In the genomic region with DNA sequence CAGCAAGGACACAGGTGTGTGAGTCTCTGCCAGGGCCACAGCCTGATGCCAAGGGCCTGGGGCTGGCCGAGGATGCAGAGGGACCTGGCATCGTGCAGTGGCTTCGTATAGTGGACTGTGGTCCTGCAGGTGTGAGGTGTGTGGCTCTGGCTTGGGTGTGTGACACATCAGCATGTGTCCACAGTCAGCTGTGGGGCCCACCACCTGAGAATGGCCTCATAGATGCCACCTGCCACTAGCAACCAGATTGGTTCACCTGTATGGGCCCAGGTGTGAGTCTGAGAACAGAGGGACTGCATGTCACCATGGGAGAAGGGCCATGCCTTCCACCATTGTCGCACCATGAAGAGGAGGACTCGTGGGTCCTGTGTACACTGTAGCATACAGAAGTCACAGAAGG, we compare ENCODE assay signal across 14 cellular contexts. TPM values are rescaled to one million over a fixed set of nuclear protein-coding genes. Genes with fewer than 3 reads are reported as not detected.
DNase-seq lines count a peak whose midpoint lies in the region; ATAC-seq and TF ChIP-seq lines count a peak whose summit lies in the region.
"Had no signal": no experiment of that assay in that cellular context is flagged by ENCODE, and none has a peak within 500 bp of the region (broad histone marks: within the 10 kb centered on the region; RNA-seq: fewer than 3 reads in every experiment).

No MANE protein-coding gene starts in this region.

- TF ChIP-seq POLR2A in prostate gland (IDR thresholded peaks at IDR 0.05) (no peak), vagina (IDR thresholded peaks at IDR 0.05) (no peak)

- peak overlapping the region; percentile 71 for H3K4me2 ChIP-seq in hepatocyte

- ATAC-seq in left cardiac atrium (no peak), HG03571 (IDR thresholded peaks at IDR 0.05; ENCODE audit: unreplicated experiment) (no peak)
- ATAC-seq: effector memory CD8-positive, alpha-beta T cell; left lobe of liver had no signal

- H3K27me3 ChIP-seq in left ventricle myocardium inferior (ENCODE audit: low read depth) (peaks cover 14% of the 10 kb centered on the region), hepatocyte (no peaks in the 10 kb centered on the region), prostate gland (replicated peaks; ENCODE audit: insufficient read depth) (no peaks in the 10 kb centered on the region), vagina (no peaks in the 10 kb centered on the region)

- intact Hi-C loops in left ventricle myocardium inferior (cut with micrococcal nuclease), result no loop called here
- intact Hi-C loops in left cardiac atrium (cut with DNase I), result no loop called here
- intact Hi-C loops in prostate gland (cut with DNase I), result loop anchor here (5.0 kb wide), 1 partner anchor 64 kb away; the partner anchor contains the start of genes KCNK6 and YIF1B
- intact Hi-C loops in vagina (cut with DNase I), result no loop called here

- H3K4me1 ChIP-seq in left ventricle myocardium inferior, result peaks cover 73% of the 10 kb centered on the region
- peaks cover 56% of the 10 kb centered on the region for H3K4me1 ChIP-seq in hepatocyte (ENCODE audit: insufficient read depth)
- no peaks in the 10 kb centered on the region for H3K4me1 ChIP-seq in prostate gland (replicated peaks)
- H3K4me1 ChIP-seq in vagina, result peaks cover 32% of the 10 kb centered on the region

- H3K9me2 ChIP-seq in hepatocyte (replicated peaks; ENCODE audit: insufficient read depth), result no peaks in the 10 kb centered on the region

- H2AFZ ChIP-seq in hepatocyte, result no peak overlapping the region

- H3K79me2 ChIP-seq in hepatocyte, result peaks cover 15% of the 10 kb centered on the region

- no peaks in the 10 kb centered on the region for H3K9me3 ChIP-seq in left ventricle myocardium inferior (replicated peaks)
- H3K9me3 ChIP-seq in hepatocyte (ENCODE audit: low read depth), result no peaks in the 10 kb centered on the region
- no peaks in the 10 kb centered on the region for H3K9me3 ChIP-seq in prostate gland
- H3K9me3 ChIP-seq in vagina, result no peaks in the 10 kb centered on the region

- H4K20me1 ChIP-seq in hepatocyte (ENCODE audit: insufficient read depth, poor library complexity, severe bottlenecking), result no peaks in the 10 kb centered on the region

- no peak for DNase-seq in left ventricle myocardium inferior
- DNase-seq in left cardiac atrium, result no peak
- DNase-seq in hepatocyte (ENCODE audit: low spot score), result no peak
- no peak for DNase-seq in prostate gland (ENCODE audit: low spot score)
- no peak for DNase-seq in vagina (ENCODE audit: extremely low spot score in 2 of 2)
- DNase-seq in NCI-H69 (lab: John Stamatoyannopoulos, UW), result no peak
- no peak for DNase-seq in GOT3 (lab: John Stamatoyannopoulos, UW)
- DNase-seq: DMS79 treated with DMSO at 0.1 percent for 48 hours; effector memory CD8-positive, alpha-beta T cell; SHP77 had no signal

- H3K4me3 ChIP-seq in left ventricle myocardium inferior (peak overlapping the region; percentile 82), hepatocyte (no peak overlapping the region), prostate gland (no peak overlapping the region), vagina (peak overlapping the region; percentile 34 to 46)

- no peaks in the 10 kb centered on the region for H3K36me3 ChIP-seq in left ventricle myocardium inferior
- H3K36me3 ChIP-seq in hepatocyte (replicated peaks; ENCODE audit: insufficient read depth, low read depth), result no peaks in the 10 kb centered on the region
- H3K36me3 ChIP-seq in prostate gland, result no peaks in the 10 kb centered on the region
- no peaks in the 10 kb centered on the region for H3K36me3 ChIP-seq in vagina

- WGBS in hepatocyte (ENCODE audit: low lambda C conversion rate, missing lambda C conversion rate), result 93% methylated on average over 5 of the region's 5 CpGs
- 79% methylated on average over 5 of the region's 5 CpGs for WGBS in prostate gland

- H3K27ac ChIP-seq in left ventricle myocardium inferior (replicated peaks) (peak overlapping the region; percentile 95), hepatocyte (peak overlapping the region; percentile 97), prostate gland (peak overlapping the region; percentile 79 to 89), vagina (peak overlapping the region; percentile 86)
- H3K27ac ChIP-seq: VCaP had no signal

- no peak for TF ChIP-seq CTCF in left ventricle myocardium inferior (IDR thresholded peaks at IDR 0.05; ENCODE audit: borderline replicate concordance)
- TF ChIP-seq CTCF in hepatocyte (IDR thresholded peaks at IDR 0.05; ENCODE audit: poor library complexity), result no peak
- TF ChIP-seq CTCF in prostate gland (IDR thresholded peaks at IDR 0.05), result no peak
- TF ChIP-seq CTCF in vagina (IDR thresholded peaks at IDR 0.05), result no peak

RNA-seq across cellular contexts. Expression of gene PPP1R14A, which starts 2.4 kb away (rescaled TPM):
- total RNA-seq in left ventricle myocardium inferior, result 33.3 TPM
- 10 to 100 TPM; 34.4 to 67.0 TPM for total RNA-seq in left cardiac atrium
- 13.0 and 15.1 TPM in 2 replicates for total RNA-seq in hepatocyte
- 50.5 and 56.9 TPM in 2 replicates for polyA plus RNA-seq in hepatocyte
- total RNA-seq in prostate gland, result 100 to 1,000 TPM in 1 of 2 donors, 10 to 100 TPM in 1; 44.1 to 151 TPM
- 86.9 TPM for total RNA-seq in vagina

RNA-seq across cellular contexts. Expression of gene SPINT2, which starts 10.6 kb away (rescaled TPM):
- total RNA-seq in left ventricle myocardium inferior, result 6.8 TPM
- 10 to 100 TPM in 1 of 2 donors, 1 to 10 TPM in 1; 8.6 to 13.6 TPM for total RNA-seq in left cardiac atrium
- 508 and 590 TPM in 2 replicates for total RNA-seq in hepatocyte
- 834 and 885 TPM in 2 replicates for polyA plus RNA-seq in hepatocyte
- 100 to 1,000 TPM; 349 to 932 TPM for total RNA-seq in prostate gland
- total RNA-seq in vagina, result 174 TPM

RNA-seq across cellular contexts. Expression of gene DPF1, which starts 29.8 kb away (rescaled TPM):
- total RNA-seq in left ventricle myocardium inferior (0.49 TPM), left cardiac atrium (under 1 TPM in 1 of 2 donors, not detected in 1; 0.26 TPM), hepatocyte (1.2 and 2.1 TPM in 2 replicates), prostate gland (1 to 10 TPM in 1 of 2 donors, not detected in 1; 1.8 TPM), vagina (not detected)
- polyA plus RNA-seq in hepatocyte, result 2.0 and 2.7 TPM in 2 replicates
- total RNA-seq: left lobe of liver, ureter had no signal

RNA-seq across cellular contexts. Expression of gene C19orf33, which starts 50.3 kb away (rescaled TPM):
- 1.6 TPM for total RNA-seq in left ventricle myocardium inferior
- total RNA-seq in left cardiac atrium, result 1 to 10 TPM; 2.1 to 5.9 TPM
- total RNA-seq in hepatocyte, result 126 and 153 TPM in 2 replicates
- 118 and 123 TPM in 2 replicates for polyA plus RNA-seq in hepatocyte
- 10 to 100 TPM in 1 of 2 donors, 1 to 10 TPM in 1; 9.7 to 15.5 TPM for total RNA-seq in prostate gland
- 96.5 TPM for total RNA-seq in vagina

Comparison
In these comparisons a context has a peak if more than half of its experiments do, and no peak if none do; other contexts are left out.
1. H3K4me3 ChIP-seq: peak in left ventricle myocardium inferior (single experiment) and vagina (2 of 2); none in hepatocyte (single experiment) and prostate gland (0 of 2).
2. RNA of gene SPINT2, which starts 10.6 kb away (total RNA-seq): 349 to 932 TPM in prostate gland, 508 to 590 TPM in hepatocyte and 174 TPM in vagina (single experiment); 8.6 to 13.6 TPM in left cardiac atrium and 6.8 TPM in left ventricle myocardium inferior (single experiment); every median in the first group is over 10 times any median in the second.
3. Peak in every context shown above with its lines, with median percentiles within 50 percentile points of each other: H3K27ac ChIP-seq.